Comparison of ENCODE assay signal across 14 cellular contexts in the genomic region with DNA sequence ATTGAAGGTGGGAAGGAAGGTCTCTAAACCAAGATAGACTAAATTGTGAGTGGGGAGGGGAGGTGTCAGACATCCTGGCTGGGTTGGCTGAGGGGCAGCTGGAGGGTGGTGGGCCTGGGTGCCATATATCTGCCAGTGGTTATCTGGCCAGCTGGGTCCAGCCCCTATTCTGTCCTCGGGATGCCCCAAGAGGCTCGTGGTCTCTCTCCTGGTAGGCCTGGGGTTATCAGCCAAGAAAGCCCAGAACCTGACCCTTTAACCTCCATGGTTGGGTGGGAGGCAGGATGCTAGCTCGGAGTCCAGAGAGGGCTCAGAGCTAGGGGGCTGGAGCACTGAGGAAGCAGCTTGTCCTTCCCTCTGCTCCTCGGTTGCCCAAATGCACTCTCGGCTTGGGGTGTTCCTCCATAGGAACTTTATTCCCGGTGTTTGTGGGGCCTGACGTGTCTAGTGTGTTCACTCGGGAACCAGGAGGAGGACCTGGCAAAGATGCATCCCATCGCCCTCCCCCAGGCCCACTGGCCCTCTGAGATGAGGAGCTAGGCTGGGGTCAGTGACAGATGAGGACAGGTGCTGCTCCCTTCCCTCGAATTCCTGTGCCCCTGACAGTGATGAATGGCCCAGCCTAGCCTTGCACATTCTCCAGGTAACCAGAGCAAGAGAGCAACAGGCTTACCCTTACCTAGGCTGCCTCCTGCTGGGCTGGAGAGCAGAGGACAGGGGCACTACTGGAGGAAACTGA. TPM values are rescaled to one million over a fixed set of nuclear protein-coding genes. Genes with fewer than 3 reads are reported as not detected.
DNase-seq lines count a peak whose midpoint lies in the region; TF ChIP-seq lines count a peak whose summit lies in the region.
"Had no signal": no experiment of that assay in that cellular context is flagged by ENCODE, and none has a peak within 500 bp of the region (broad histone marks: within the 10 kb centered on the region; RNA-seq: fewer than 3 reads in every experiment).

No MANE protein-coding gene starts in this region.

- peaks cover 3% of the 10 kb centered on the region for H3K4me1 Mint-ChIP-seq in progenitor cell of endocrine pancreas (ENCODE audit: low read depth)

- no peak overlapping the region for H3K14ac ChIP-seq in mesenchymal stem cell (ENCODE audit: low read length in 2 of 2)

- no peak overlapping the region for H3K23ac ChIP-seq in mesenchymal stem cell (ENCODE audit: low read length in 2 of 2)

- no peak overlapping the region for H3K4me2 ChIP-seq in mesenchymal stem cell (ENCODE audit: low read length, poor library complexity, severe bottlenecking)
- H3K4me2 ChIP-seq: BLaER1, PC-9 had no signal

- H3K4me3 Mint-ChIP-seq in progenitor cell of endocrine pancreas (ENCODE audit: low read depth): no peak overlapping the region
- H3K4me3 Mint-ChIP-seq: CD8-positive, alpha-beta memory T cell had no signal

- H3K36me3 Mint-ChIP-seq in progenitor cell of endocrine pancreas (ENCODE audit: insufficient read depth): no peaks in the 10 kb centered on the region

- no peak overlapping the region for H4K91ac ChIP-seq in mesenchymal stem cell (ENCODE audit: low read length)

- H3K9me3 ChIP-seq in mesenchymal stem cell (ENCODE audit: control insufficient read depth, low read length): no peaks in the 10 kb centered on the region
- H3K9me3 ChIP-seq: BLaER1 had no signal

- H2BK120ac ChIP-seq in mesenchymal stem cell (ENCODE audit: low read depth, low read length): no peak overlapping the region

- H2AK5ac ChIP-seq in mesenchymal stem cell (ENCODE audit: low read length, severe bottlenecking): no peak overlapping the region

- H2BK12ac ChIP-seq in mesenchymal stem cell (ENCODE audit: low read length in 2 of 2): no peak overlapping the region

- peaks cover 34 to 71% of the 10 kb centered on the region in 2 experiments for H3K27me3 ChIP-seq in mesenchymal stem cell (ENCODE audit: control insufficient read depth in 1 of 2, insufficient read depth in 1 of 2, low read length in 2 of 2)

- no peaks in the 10 kb centered on the region for H3K9me3 Mint-ChIP-seq in progenitor cell of endocrine pancreas (ENCODE audit: low read depth)
- H3K9me3 Mint-ChIP-seq: CD8-positive, alpha-beta memory T cell had no signal

- H2BK5ac ChIP-seq in mesenchymal stem cell (ENCODE audit: low read depth, low read length, poor library complexity, severe bottlenecking): no peak overlapping the region

- H3K79me1 ChIP-seq in mesenchymal stem cell (replicated peaks; ENCODE audit: low read length, poor library complexity, severe bottlenecking): no peaks in the 10 kb centered on the region

- no peak overlapping the region for H2AFZ ChIP-seq in mesenchymal stem cell (ENCODE audit: low read depth, low read length)
- H2AFZ ChIP-seq: PC-9 had no signal

- H4K8ac ChIP-seq in mesenchymal stem cell (ENCODE audit: low read length): no peak overlapping the region

- H3K27ac ChIP-seq in mesenchymal stem cell (ENCODE audit: low read length, poor library complexity, severe bottlenecking): no peak overlapping the region
- H3K27ac ChIP-seq: 22Rv1, BLaER1, PC-9 had no signal

- H3K4me3 ChIP-seq in LNCaP clone FGC (ENCODE audit: low read depth, low read length): no peak overlapping the region
- no peak overlapping the region for H3K4me3 ChIP-seq in epithelial cell of esophagus (ENCODE audit: low read length)
- H3K4me3 ChIP-seq in mesenchymal stem cell (ENCODE audit: insufficient read depth in 1 of 2, low read depth in 1 of 2, low read length in 2 of 2): no peak overlapping the region
- H3K4me3 ChIP-seq: BLaER1, PC-9 had no signal

- DNase-seq in DMS53 (lab: John Stamatoyannopoulos, UW): peak; percentile 7
- no peak for DNase-seq in DMS53 treated with DMSO at 0.1 percent for 48 hours (lab: John Stamatoyannopoulos, UW; ENCODE audit: unreplicated experiment)
- no peak for DNase-seq in LNCaP clone FGC (ENCODE audit: low read depth)
- DNase-seq in epithelial cell of esophagus (ENCODE audit: low read depth): no peak
- DNase-seq in progenitor cell of endocrine pancreas (ENCODE audit: low spot score, unreplicated experiment): no peak
- no peak for DNase-seq in KG1 (lab: John Stamatoyannopoulos, UW)
- no peak for DNase-seq in mesenchymal stem cell
- no peak for DNase-seq in HT-29 (ENCODE audit: low spot score)
- DNase-seq: CD8-positive, alpha-beta memory T cell; EL; PC-9; Right ventricle myocardium superior had no signal

- WGBS in mesenchymal stem cell: 80% methylated on average over 9 of the region's 10 CpGs

- peak overlapping the region; percentile 56 for H3K27ac Mint-ChIP-seq in progenitor cell of endocrine pancreas

- no peaks in the 10 kb centered on the region for H3K36me3 ChIP-seq in mesenchymal stem cell (ENCODE audit: control insufficient read depth in 1 of 2, insufficient read depth in 2 of 2, low read depth in 1 of 2, low read length in 2 of 2)
- H3K36me3 ChIP-seq: BLaER1 had no signal

- H2BK15ac ChIP-seq in mesenchymal stem cell (ENCODE audit: low read depth, poor library complexity, severe bottlenecking): no peak overlapping the region

- peak; percentile 10; the same call in 1 of the 2 replicates for TF ChIP-seq CTCF in LNCaP clone FGC (IDR thresholded peaks at IDR 0.05; ENCODE audit: control insufficient read depth, extremely low read depth, insufficient read depth)
- TF ChIP-seq CTCF in epithelial cell of esophagus (IDR thresholded peaks at IDR 0.05; ENCODE audit: insufficient read depth, low read depth, low read length, missing control alignments): peak; percentile 12
- TF ChIP-seq CTCF in progenitor cell of endocrine pancreas (IDR thresholded peaks at IDR 0.05; ENCODE audit: unreplicated experiment): peak; percentile 22

- no peak overlapping the region for H3K9ac ChIP-seq in mesenchymal stem cell (ENCODE audit: low read length)
- H3K9ac ChIP-seq: BLaER1 had no signal

- H3K27me3 Mint-ChIP-seq in progenitor cell of endocrine pancreas: no peaks in the 10 kb centered on the region
- H3K27me3 Mint-ChIP-seq: CD8-positive, alpha-beta memory T cell had no signal

- peaks cover 4% of the 10 kb centered on the region for H3K4me1 ChIP-seq in mesenchymal stem cell (ENCODE audit: control insufficient read depth, insufficient read depth, low read depth, low read length)

- no peak overlapping the region for H3K18ac ChIP-seq in mesenchymal stem cell (ENCODE audit: low read depth in 1 of 2, low read length in 2 of 2)

- no peak overlapping the region for H3K4ac ChIP-seq in mesenchymal stem cell (ENCODE audit: low read depth in 1 of 2, low read length in 2 of 2)

RNA-seq across cellular contexts. Expression of a gene that starts 5.2 kb away (rescaled TPM):
- total RNA-seq in progenitor cell of endocrine pancreas: 16.9 and 18.0 TPM in 2 replicates
- polyA plus RNA-seq in mesenchymal stem cell (2013, experiment 1 of 2): 20.0 TPM
- 19.2 TPM for polyA plus RNA-seq in mesenchymal stem cell (2013, experiment 2 of 2)
- 285 and 300 TPM in 2 replicates for total RNA-seq in HT-29 (2014; rRNA removed; shearing (Covaris generic))

Comparison
In these comparisons a context has a peak if more than half of its experiments do, and no peak if none do; other contexts are left out.
1. RNA of a gene that starts 5.2 kb away (total RNA-seq): 285 to 300 TPM in HT-29; 16.9 to 18.0 TPM in progenitor cell of endocrine pancreas; every median in the first group is over 10 times any median in the second.
2. Peak in every context shown above with its lines, with median percentiles within 50 percentile points of each other: CTCF ChIP-seq.